1 cellular context compared by ENCODE assay signal in the genomic region with DNA sequence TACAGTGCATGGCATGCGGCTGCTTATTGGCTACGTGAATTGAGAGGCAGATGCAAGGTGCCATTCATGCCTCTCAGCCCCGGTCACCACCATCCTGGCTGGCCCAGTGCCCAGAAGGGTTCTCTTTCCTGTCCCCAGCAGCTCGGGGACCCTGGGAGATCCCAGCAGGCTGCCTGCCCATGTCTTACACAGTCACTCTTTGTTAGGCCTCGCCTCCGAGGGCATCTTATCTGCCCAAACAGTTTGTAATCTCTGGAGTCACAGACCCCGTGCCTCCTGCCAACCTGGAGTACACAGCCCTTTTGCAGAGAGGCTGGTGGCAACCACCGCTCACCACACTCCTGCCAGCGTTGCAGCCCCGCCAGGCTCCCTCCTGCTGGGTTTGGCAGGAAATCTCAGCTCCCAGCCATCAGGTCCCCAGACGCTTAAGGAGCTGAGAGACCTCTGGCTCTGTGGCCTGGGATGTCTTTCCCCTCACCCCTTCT.
TF ChIP-seq lines count a peak whose summit lies in the region.

No MANE protein-coding gene starts in this region.

TF ChIP-seq in GM23338, 12 proteins besides CTCF, POLR2A, EP300 and RAD21:
- TF ChIP-seq JUNB (IDR thresholded peaks at IDR 0.05; ENCODE audit: unreplicated experiment), result no peak
- no peak for TF ChIP-seq STAT1 (IDR thresholded peaks at IDR 0.05; ENCODE audit: unreplicated experiment)
- TF ChIP-seq, protein P1, sequence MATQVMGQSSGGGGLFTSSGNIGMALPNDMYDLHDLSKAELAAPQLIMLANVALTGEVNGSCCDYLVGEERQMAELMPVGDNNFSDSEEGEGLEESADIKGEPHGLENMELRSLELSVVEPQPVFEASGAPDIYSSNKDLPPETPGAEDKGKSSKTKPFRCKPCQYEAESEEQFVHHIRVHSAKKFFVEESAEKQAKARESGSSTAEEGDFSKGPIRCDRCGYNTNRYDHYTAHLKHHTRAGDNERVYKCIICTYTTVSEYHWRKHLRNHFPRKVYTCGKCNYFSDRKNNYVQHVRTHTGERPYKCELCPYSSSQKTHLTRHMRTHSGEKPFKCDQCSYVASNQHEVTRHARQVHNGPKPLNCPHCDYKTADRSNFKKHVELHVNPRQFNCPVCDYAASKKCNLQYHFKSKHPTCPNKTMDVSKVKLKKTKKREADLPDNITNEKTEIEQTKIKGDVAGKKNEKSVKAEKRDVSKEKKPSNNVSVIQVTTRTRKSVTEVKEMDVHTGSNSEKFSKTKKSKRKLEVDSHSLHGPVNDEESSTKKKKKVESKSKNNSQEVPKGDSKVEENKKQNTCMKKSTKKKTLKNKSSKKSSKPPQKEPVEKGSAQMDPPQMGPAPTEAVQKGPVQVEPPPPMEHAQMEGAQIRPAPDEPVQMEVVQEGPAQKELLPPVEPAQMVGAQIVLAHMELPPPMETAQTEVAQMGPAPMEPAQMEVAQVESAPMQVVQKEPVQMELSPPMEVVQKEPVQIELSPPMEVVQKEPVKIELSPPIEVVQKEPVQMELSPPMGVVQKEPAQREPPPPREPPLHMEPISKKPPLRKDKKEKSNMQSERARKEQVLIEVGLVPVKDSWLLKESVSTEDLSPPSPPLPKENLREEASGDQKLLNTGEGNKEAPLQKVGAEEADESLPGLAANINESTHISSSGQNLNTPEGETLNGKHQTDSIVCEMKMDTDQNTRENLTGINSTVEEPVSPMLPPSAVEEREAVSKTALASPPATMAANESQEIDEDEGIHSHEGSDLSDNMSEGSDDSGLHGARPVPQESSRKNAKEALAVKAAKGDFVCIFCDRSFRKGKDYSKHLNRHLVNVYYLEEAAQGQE (IDR thresholded peaks at IDR 0.05; ENCODE audit: unreplicated experiment), result no peak
- TF ChIP-seq, protein P2, sequence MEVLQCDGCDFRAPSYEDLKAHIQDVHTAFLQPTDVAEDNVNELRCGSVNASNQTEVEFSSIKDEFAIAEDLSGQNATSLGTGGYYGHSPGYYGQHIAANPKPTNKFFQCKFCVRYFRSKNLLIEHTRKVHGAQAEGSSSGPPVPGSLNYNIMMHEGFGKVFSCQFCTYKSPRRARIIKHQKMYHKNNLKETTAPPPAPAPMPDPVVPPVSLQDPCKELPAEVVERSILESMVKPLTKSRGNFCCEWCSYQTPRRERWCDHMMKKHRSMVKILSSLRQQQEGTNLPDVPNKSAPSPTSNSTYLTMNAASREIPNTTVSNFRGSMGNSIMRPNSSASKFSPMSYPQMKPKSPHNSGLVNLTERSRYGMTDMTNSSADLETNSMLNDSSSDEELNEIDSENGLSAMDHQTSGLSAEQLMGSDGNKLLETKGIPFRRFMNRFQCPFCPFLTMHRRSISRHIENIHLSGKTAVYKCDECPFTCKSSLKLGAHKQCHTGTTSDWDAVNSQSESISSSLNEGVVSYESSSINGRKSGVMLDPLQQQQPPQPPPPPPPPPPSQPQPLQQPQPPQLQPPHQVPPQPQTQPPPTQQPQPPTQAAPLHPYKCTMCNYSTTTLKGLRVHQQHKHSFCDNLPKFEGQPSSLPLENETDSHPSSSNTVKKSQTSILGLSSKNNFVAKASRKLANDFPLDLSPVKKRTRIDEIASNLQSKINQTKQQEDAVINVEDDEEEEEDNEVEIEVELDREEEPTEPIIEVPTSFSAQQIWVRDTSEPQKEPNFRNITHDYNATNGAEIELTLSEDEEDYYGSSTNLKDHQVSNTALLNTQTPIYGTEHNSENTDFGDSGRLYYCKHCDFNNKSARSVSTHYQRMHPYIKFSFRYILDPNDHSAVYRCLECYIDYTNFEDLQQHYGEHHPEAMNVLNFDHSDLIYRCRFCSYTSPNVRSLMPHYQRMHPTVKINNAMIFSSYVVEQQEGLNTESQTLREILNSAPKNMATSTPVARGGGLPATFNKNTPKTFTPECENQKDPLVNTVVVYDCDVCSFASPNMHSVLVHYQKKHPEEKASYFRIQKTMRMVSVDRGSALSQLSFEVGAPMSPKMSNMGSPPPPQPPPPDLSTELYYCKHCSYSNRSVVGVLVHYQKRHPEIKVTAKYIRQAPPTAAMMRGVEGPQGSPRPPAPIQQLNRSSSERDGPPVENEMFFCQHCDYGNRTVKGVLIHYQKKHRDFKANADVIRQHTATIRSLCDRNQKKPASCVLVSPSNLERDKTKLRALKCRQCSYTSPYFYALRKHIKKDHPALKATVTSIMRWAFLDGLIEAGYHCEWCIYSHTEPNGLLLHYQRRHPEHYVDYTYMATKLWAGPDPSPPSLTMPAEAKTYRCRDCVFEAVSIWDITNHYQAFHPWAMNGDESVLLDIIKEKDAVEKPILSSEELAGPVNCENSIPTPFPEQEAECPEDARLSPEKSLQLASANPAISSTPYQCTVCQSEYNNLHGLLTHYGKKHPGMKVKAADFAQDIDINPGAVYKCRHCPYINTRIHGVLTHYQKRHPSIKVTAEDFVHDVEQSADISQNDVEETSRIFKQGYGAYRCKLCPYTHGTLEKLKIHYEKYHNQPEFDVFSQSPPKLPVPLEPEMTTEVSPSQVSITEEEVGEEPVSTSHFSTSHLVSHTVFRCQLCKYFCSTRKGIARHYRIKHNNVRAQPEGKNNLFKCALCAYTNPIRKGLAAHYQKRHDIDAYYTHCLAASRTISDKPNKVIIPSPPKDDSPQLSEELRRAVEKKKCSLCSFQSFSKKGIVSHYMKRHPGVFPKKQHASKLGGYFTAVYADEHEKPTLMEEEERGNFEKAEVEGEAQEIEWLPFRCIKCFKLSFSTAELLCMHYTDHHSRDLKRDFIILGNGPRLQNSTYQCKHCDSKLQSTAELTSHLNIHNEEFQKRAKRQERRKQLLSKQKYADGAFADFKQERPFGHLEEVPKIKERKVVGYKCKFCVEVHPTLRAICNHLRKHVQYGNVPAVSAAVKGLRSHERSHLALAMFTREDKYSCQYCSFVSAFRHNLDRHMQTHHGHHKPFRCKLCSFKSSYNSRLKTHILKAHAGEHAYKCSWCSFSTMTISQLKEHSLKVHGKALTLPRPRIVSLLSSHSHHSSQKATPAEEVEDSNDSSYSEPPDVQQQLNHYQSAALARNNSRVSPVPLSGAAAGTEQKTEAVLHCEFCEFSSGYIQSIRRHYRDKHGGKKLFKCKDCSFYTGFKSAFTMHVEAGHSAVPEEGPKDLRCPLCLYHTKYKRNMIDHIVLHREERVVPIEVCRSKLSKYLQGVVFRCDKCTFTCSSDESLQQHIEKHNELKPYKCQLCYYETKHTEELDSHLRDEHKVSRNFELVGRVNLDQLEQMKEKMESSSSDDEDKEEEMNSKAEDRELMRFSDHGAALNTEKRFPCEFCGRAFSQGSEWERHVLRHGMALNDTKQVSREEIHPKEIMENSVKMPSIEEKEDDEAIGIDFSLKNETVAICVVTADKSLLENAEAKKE (CRISPR knock-in tag; IDR thresholded peaks at IDR 0.05), result no peak
- TF ChIP-seq ZNF114 (CRISPR knock-in tag; IDR thresholded peaks at IDR 0.05), result no peak
- no peak for TF ChIP-seq POLR2AphosphoS5 (IDR thresholded peaks at IDR 0.05; ENCODE audit: low read depth)
- no peak for TF ChIP-seq CREB1 (CRISPR knock-in tag; IDR thresholded peaks at IDR 0.05; ENCODE audit: low read depth)
- TF ChIP-seq EZH2phosphoT487 (IDR thresholded peaks at IDR 0.05; ENCODE audit: unreplicated experiment), result no peak
- no peak for TF ChIP-seq ZNF331 (CRISPR knock-in tag; IDR thresholded peaks at IDR 0.05; ENCODE audit: low read depth)
- TF ChIP-seq ETS1 (IDR thresholded peaks at IDR 0.05), result no peak
- TF ChIP-seq NANOG (IDR thresholded peaks at IDR 0.05; ENCODE audit: borderline replicate concordance), result no peak
- TF ChIP-seq EZH2 (IDR thresholded peaks at IDR 0.05; ENCODE audit: low read depth, unreplicated experiment), result no peak
